12 cellular contexts compared by ENCODE assay signal in the genomic region with DNA sequence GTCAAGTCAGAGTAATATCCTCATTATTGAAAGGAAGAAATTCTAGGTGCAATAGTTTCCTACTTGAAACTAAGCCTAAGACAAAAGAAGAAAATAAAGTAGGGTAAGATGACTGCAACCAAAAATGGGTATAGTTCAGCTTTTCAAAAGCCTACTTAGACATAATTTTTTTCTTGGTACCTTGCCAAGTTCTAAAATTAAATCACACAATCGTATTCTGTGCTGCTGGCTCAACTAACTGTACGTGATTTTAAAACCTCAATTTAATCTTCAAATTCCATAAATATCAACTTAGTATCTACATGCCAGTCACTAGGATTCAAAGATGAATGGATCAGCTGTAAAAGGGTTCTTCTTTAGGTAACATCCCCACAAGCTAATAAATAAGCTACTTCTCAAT.
"Had no signal": no experiment of that assay in that cellular context is flagged by ENCODE, and none has a peak within 500 bp of the region (broad histone marks: within the 10 kb centered on the region; RNA-seq: fewer than 3 reads in every experiment).

No MANE protein-coding gene starts in this region.

- H3K4me3 Mint-ChIP-seq: activated naive CD4-positive, alpha-beta T cell treated with anti-CD3 and anti-CD28 coated beads for 36 hours; activated T-helper 17 cell treated with anti-CD3 and anti-CD28 coated beads, Interleukin-2, amount 50 U/mL, for 72 hours; brain; neural progenitor cell; stimulated activated naive CD8-positive, alpha-beta T cell treated with anti-CD3 and anti-CD28 coated beads, Interleukin-15, Interleukin-2, amounts not matched to agents 100 ng/mL and 50 ng/mL, for 24 hours had no signal

- H3K27ac Mint-ChIP-seq: activated naive CD4-positive, alpha-beta T cell treated with anti-CD3 and anti-CD28 coated beads for 36 hours; activated T-helper 17 cell treated with anti-CD3 and anti-CD28 coated beads, Interleukin-2, amount 50 U/mL, for 72 hours; brain; neural progenitor cell; stimulated activated naive CD8-positive, alpha-beta T cell treated with anti-CD3 and anti-CD28 coated beads, Interleukin-15, Interleukin-2, amounts not matched to agents 100 ng/mL and 50 ng/mL, for 24 hours had no signal

- H3K9me3 ChIP-seq: esophagus squamous epithelium, heart left ventricle, left lung, ovary had no signal

- H3K27me3 ChIP-seq: esophagus squamous epithelium, heart left ventricle, left lung, neural progenitor cell, ovary had no signal

- H3K36me3 ChIP-seq: ovary had no signal

- H3K9me3 Mint-ChIP-seq: activated naive CD4-positive, alpha-beta T cell treated with anti-CD3 and anti-CD28 coated beads for 36 hours; activated T-helper 17 cell treated with anti-CD3 and anti-CD28 coated beads, Interleukin-2, amount 50 U/mL, for 72 hours; brain; neural progenitor cell; stimulated activated naive CD8-positive, alpha-beta T cell treated with anti-CD3 and anti-CD28 coated beads, Interleukin-15, Interleukin-2, amounts not matched to agents 100 ng/mL and 50 ng/mL, for 24 hours had no signal

- H3K27ac ChIP-seq: esophagus squamous epithelium, left lung, ovary had no signal

- H3K4me1 Mint-ChIP-seq: neural progenitor cell had no signal

- ATAC-seq: activated T-helper 17 cell treated with anti-CD3 and anti-CD28 coated beads, Interleukin-2, amount 50 U/mL, for 72 hours; heart left ventricle; left lung had no signal

- H3K27me3 Mint-ChIP-seq: activated T-helper 17 cell treated with anti-CD3 and anti-CD28 coated beads, Interleukin-2, amount 50 U/mL, for 72 hours; brain; stimulated activated naive CD8-positive, alpha-beta T cell treated with anti-CD3 and anti-CD28 coated beads, Interleukin-15, Interleukin-2, amounts not matched to agents 100 ng/mL and 50 ng/mL, for 24 hours had no signal

- H3K4me1 ChIP-seq: left lung, neural progenitor cell had no signal

- H3K4me3 ChIP-seq: esophagus squamous epithelium, heart left ventricle, left lung, neural progenitor cell, ovary had no signal

- DNase-seq: activated CD4-positive, alpha-beta T cell treated with anti-CD3 and anti-CD28 coated beads for 4 hours; activated naive CD4-positive, alpha-beta T cell treated with anti-CD3 and anti-CD28 coated beads for 36 hours; esophagus squamous epithelium; heart left ventricle; left lung; mesendoderm; ovary; stimulated activated CD4-positive, alpha-beta T cell treated with anti-CD3 and anti-CD28 coated beads, Interleukin-4, amount 100 ng/mL, for 24 hours had no signal
